ENCODE assay signal across 13 cellular contexts in the genomic region with DNA sequence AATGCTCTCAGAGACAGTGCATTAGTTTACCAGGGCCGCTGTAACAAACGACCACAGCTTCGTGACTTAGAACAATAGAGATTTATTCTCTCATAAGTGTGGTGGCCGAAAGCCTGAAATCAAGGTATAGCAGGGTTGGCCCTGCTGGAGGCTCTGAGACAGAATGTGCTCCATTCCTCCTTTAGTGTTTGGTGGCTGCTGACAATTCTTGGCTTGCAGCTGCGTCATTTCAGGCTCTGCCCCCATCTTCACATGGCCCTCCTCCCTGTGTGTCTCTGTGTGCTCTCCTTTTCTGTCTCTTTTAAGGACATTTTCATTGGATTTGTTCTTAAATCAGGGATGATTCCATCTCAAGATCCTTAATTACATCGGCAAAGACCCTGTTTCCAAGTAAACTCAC. TPM values are rescaled to one million over a fixed set of nuclear protein-coding genes. Genes with fewer than 3 reads are reported as not detected.
DNase-seq lines count a peak whose midpoint lies in the region; ATAC-seq and TF ChIP-seq lines count a peak whose summit lies in the region.
"Had no signal": no experiment of that assay in that cellular context is flagged by ENCODE, and none has a peak within 500 bp of the region (broad histone marks: within the 10 kb centered on the region; RNA-seq: fewer than 3 reads in every experiment).

No MANE protein-coding gene starts in this region.

- no peak for TF ChIP-seq CTCF in AG10803 (conservative IDR thresholded peaks at IDR 0.05; ENCODE audit: low read length)
- no peak for TF ChIP-seq CTCF in colonic mucosa (IDR thresholded peaks at IDR 0.05)
- TF ChIP-seq CTCF in right lobe of liver (IDR thresholded peaks at IDR 0.05), result no peak
- TF ChIP-seq CTCF in GM10248 (IDR thresholded peaks at IDR 0.05; ENCODE audit: control extremely low read depth, extremely low read depth, low read depth, missing control alignments), result no peak

- TF ChIP-seq POLR2A in right lobe of liver (IDR thresholded peaks at IDR 0.05), result no peak

- H3K27ac ChIP-seq in colonic mucosa (peak overlapping the region; percentile 66), right lobe of liver (peak overlapping the region in 2 of 3 donors; percentile 40)

- peak overlapping the region; percentile 33 for H3K4me3 ChIP-seq in AG10803 (ENCODE audit: low read length)
- H3K4me3 ChIP-seq in colonic mucosa, result no peak overlapping the region
- no peak overlapping the region for H3K4me3 ChIP-seq in right lobe of liver
- H3K4me3 ChIP-seq in skeletal muscle satellite cell (ENCODE audit: low read length), result no peak overlapping the region

- DNase-seq in AG10803 (ENCODE audit: low read depth), result peak; percentile 50
- no peak for DNase-seq in colonic mucosa
- no peak for DNase-seq in right lobe of liver
- no peak for DNase-seq in GM10248 (ENCODE audit: extremely low spot score)
- DNase-seq in ureter (ENCODE audit: low spot score), result no peak
- DNase-seq: activated effector memory CD4-positive, alpha-beta T cell treated with Interleukin-2 at 50 U/mL for 16 hours; DMS153; NCI-H1417; NCI-H748 treated with DMSO at 0.1 percent for 48 hours; stimulated activated CD4-positive, alpha-beta T cell treated with anti-CD3 and anti-CD28 coated beads, Interleukin-4, amount 100 ng/mL, for 4 hours had no signal

- H3K4me1 ChIP-seq in colonic mucosa, result no peaks in the 10 kb centered on the region
- peaks cover 0 to 18% (median 7%) of the 10 kb centered on the region in 4 donors for H3K4me1 ChIP-seq in right lobe of liver
- peaks cover 12% of the 10 kb centered on the region for H3K4me1 ChIP-seq in skeletal muscle satellite cell (ENCODE audit: control insufficient read depth, insufficient read depth, low read length)

- intact Hi-C loops in colonic mucosa (cut with DNase I) (loop anchor here (10.0 kb wide), 1 partner anchor 197 kb away; no protein-coding TSS in a partner anchor), right lobe of liver (cut with DNase I) (loop anchor here (5.0 to 10.0 kb wide), 3 partner anchors 97 to 484 kb away; no protein-coding TSS in a partner anchor)

- no peak overlapping the region for H3K4me2 ChIP-seq in skeletal muscle satellite cell (ENCODE audit: low read length)

- POLR2A ChIA-PET in GM10248 (lab: Yijun Ruan, JAX), result no interaction called here

- 83% methylated on average over 2 of the region's 6 CpGs for WGBS in right lobe of liver (ENCODE audit: insufficient coverage, low coverage, low lambda C conversion rate, missing lambda C conversion rate)

- CTCF ChIA-PET in GM10248 (lab: Yijun Ruan, JAX), result interaction anchor here (1.7 kb wide), 1 partner anchor 10 kb away, joined by 4 read pairs; no protein-coding TSS in a partner anchor

- H3K36me3 ChIP-seq in colonic mucosa (no peaks in the 10 kb centered on the region), right lobe of liver (no peaks in the 10 kb centered on the region), skeletal muscle satellite cell (ENCODE audit: insufficient read depth, low read length) (no peaks in the 10 kb centered on the region)

- H3K27me3 ChIP-seq in colonic mucosa, result no peaks in the 10 kb centered on the region
- no peaks in the 10 kb centered on the region for H3K27me3 ChIP-seq in right lobe of liver
- H3K27me3 ChIP-seq in skeletal muscle satellite cell (ENCODE audit: control insufficient read depth, insufficient read depth, low read length), result no peaks in the 10 kb centered on the region

- H3K9ac ChIP-seq in colonic mucosa (ENCODE audit: low read depth in 2 of 2, low read length in 2 of 2), result peak overlapping the region in 1 of 2 donors; percentile 34
- peak overlapping the region; percentile 59 for H3K9ac ChIP-seq in skeletal muscle satellite cell (ENCODE audit: low read depth, low read length)

- ATAC-seq in right lobe of liver (no peak), GM21737 (IDR thresholded peaks at IDR 0.05; ENCODE audit: unreplicated experiment) (no peak), HG02852 (IDR thresholded peaks at IDR 0.05; ENCODE audit: unreplicated experiment) (no peak)

- no peaks in the 10 kb centered on the region for H3K9me3 ChIP-seq in colonic mucosa
- H3K9me3 ChIP-seq in right lobe of liver, result no peaks in the 10 kb centered on the region
- no peaks in the 10 kb centered on the region for H3K9me3 ChIP-seq in skeletal muscle satellite cell (replicated peaks; ENCODE audit: low read length)

RNA-seq across cellular contexts. Expression of a gene that starts 10.3 kb away (rescaled TPM):
- 10 to 100 TPM; 31.4 to 40.3 TPM for total RNA-seq in colonic mucosa
- total RNA-seq in right lobe of liver, result 10 to 100 TPM; 33.5 to 42.7 (median 39.6) TPM
- 11.4 and 13.4 TPM in 2 replicates for total RNA-seq in skeletal muscle satellite cell (2012; rRNA removed)
- total RNA-seq in ureter, result 37.2 TPM

RNA-seq across cellular contexts. Expression of a gene that starts 20.8 kb away (rescaled TPM):
- total RNA-seq in colonic mucosa (1 to 10 TPM; 2.9 to 8.8 TPM), right lobe of liver (10 to 100 TPM in 1 of 6 experiments, 1 to 10 TPM in 3, under 1 TPM in 2; 0.61 to 10.2 (median 1.3) TPM), ureter (3.4 TPM)
- total RNA-seq in skeletal muscle satellite cell (2012; rRNA removed), result 0.22 TPM in 1 of 2 replicates, not detected in the other
